In genomic region chr20:32304121-32304520, GRCh38 we compare ENCODE assay signal across 1 cellular context.
TF ChIP-seq lines count a peak whose summit lies in the region.

No MANE protein-coding gene starts in this region.

TF ChIP-seq in SK-N-SH treated with all-trans-retinoic acid at 6 μM for 48 hours, 23 proteins besides CTCF, POLR2A, EP300 and RAD21 (continued from another document):
- TF ChIP-seq TOX (CRISPR knock-in tag; IDR thresholded peaks at IDR 0.05; ENCODE audit: borderline replicate concordance): no peak
TF ChIP-seq in SK-N-SH treated with all-trans-retinoic acid at 6 μM for 48 hours: peak in this region for 0.
